ENCODE assay signal across 16 cellular contexts in the genomic region with DNA sequence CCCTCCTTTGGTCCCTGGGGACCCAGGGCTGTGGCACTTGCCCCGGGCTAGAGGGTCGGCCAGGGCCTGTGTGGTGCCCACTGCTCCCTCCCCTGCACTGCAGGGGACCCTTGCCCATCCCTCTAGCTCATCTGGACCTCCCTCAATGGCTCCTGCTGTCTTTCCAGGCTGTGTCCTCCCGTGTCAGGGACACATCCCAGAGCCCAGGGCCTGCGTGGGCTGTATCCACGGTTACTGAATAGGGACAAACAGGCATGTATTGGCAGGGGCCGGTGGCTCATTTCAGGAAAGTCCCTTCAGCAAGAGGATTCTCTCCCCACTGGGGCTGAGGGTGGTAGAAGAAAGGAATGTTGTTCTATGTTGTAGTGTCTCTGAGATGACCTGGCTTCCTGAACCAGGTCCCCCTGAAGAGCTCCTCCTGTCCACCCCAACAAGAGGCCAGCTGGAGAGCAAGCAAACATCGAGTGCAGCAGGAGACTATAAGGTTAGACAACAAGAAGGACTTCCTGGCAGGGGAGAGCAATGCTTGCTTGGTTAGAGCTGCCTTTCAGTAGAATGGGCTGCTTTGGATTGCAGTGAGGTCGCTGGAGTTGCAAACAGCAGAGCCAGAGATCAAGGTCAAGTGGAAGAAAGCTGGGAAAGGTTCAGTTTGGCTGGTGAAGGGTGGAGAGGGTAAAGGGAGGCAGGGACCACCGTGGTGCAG. TPM values are rescaled to one million over a fixed set of nuclear protein-coding genes. Genes with fewer than 3 reads are reported as not detected.
DNase-seq lines count a peak whose midpoint lies in the region; ATAC-seq, FAIRE-seq and TF ChIP-seq lines count a peak whose summit lies in the region.
"Had no signal": no experiment of that assay in that cellular context is flagged by ENCODE, and none has a peak within 500 bp of the region (broad histone marks: within the 10 kb centered on the region; RNA-seq: fewer than 3 reads in every experiment).

No MANE protein-coding gene starts in this region.

- no peak overlapping the region for H3K4me3 Mint-ChIP-seq in endothelial cell (ENCODE audit: unreplicated experiment)
- H3K4me3 Mint-ChIP-seq in nephron progenitor cell, result peak overlapping the region; percentile 65
- H3K4me3 Mint-ChIP-seq: stimulated activated naive CD8-positive, alpha-beta T cell treated with anti-CD3 and anti-CD28 coated beads, Interleukin-15, amount 100 ng/mL, for 72 hours; T-helper 1 cell treated with Interleukin-12 subunit alpha and Interleukin-12 subunit beta and Interleukin-4 antibody, amounts not matched to agents 30 μg/mL and 1 μg/mL, for 36 hours had no signal

- no peak for ATAC-seq in GM18502 (IDR thresholded peaks at IDR 0.05; ENCODE audit: poor library complexity, unreplicated experiment)

- DNase-seq in GM12892 (ENCODE audit: insufficient read length) (peak; percentile 19), endothelial cell (ENCODE audit: low spot score) (peak; percentile 5), nephron progenitor cell (no peak), MV-4-11 (lab: John Stamatoyannopoulos, UW) (no peak)
- no peak for DNase-seq in effector memory CD4-positive, alpha-beta T cell
- DNase-seq: NCI-H524 treated with DMSO at 0.1 percent for 48 hours had no signal

- H3K27ac Mint-ChIP-seq in endothelial cell (ENCODE audit: unreplicated experiment), result no peak overlapping the region
- H3K27ac Mint-ChIP-seq in nephron progenitor cell, result no peak overlapping the region
- H3K27ac Mint-ChIP-seq: T-helper 1 cell treated with Interleukin-12 subunit alpha and Interleukin-12 subunit beta and Interleukin-4 antibody, amounts not matched to agents 30 μg/mL and 1 μg/mL, for 36 hours had no signal

- H3K27ac ChIP-seq in HUES64 (ENCODE audit: low read depth, low read length), result no peak overlapping the region
- no peak overlapping the region for H3K27ac ChIP-seq in effector memory CD4-positive, alpha-beta T cell (ENCODE audit: insufficient read depth, low read length, poor library complexity, severe bottlenecking)
- H3K27ac ChIP-seq: BLaER1, parathyroid adenoma, vagina had no signal

- H3K36me3 Mint-ChIP-seq in endothelial cell (ENCODE audit: low read depth, unreplicated experiment) (no peaks in the 10 kb centered on the region), nephron progenitor cell (ENCODE audit: low read depth) (no peaks in the 10 kb centered on the region)

- no peak for TF ChIP-seq POLR2A in GM12892 (IDR thresholded peaks at IDR 0.05; ENCODE audit: low read depth, low read length)

- no peaks in the 10 kb centered on the region for H3K36me3 ChIP-seq in HUES64 (ENCODE audit: insufficient read depth, low read length)
- no peaks in the 10 kb centered on the region for H3K36me3 ChIP-seq in effector memory CD4-positive, alpha-beta T cell (ENCODE audit: control insufficient read depth, insufficient read depth, low read length)
- H3K36me3 ChIP-seq: BLaER1, breast epithelium, vagina had no signal

- peaks cover 32% of the 10 kb centered on the region for H3K4me1 ChIP-seq in HUES64 (ENCODE audit: insufficient read depth, low read length)
- peaks cover 4% of the 10 kb centered on the region for H3K4me1 ChIP-seq in effector memory CD4-positive, alpha-beta T cell (ENCODE audit: control insufficient read depth, insufficient read depth, low read length, poor library complexity, severe bottlenecking)
- H3K4me1 ChIP-seq: breast epithelium, parathyroid adenoma, vagina had no signal

- H3K9me3 ChIP-seq in HUES64 (ENCODE audit: insufficient read depth, low read depth, low read length), result no peaks in the 10 kb centered on the region
- H3K9me3 ChIP-seq in effector memory CD4-positive, alpha-beta T cell (ENCODE audit: control insufficient read depth, low read length), result no peaks in the 10 kb centered on the region
- H3K9me3 ChIP-seq: BLaER1, breast epithelium, mucosa of descending colon, vagina had no signal

- H3K9me3 Mint-ChIP-seq in endothelial cell (ENCODE audit: unreplicated experiment) (no peaks in the 10 kb centered on the region), nephron progenitor cell (no peaks in the 10 kb centered on the region)
- H3K9me3 Mint-ChIP-seq: stimulated activated naive CD8-positive, alpha-beta T cell treated with anti-CD3 and anti-CD28 coated beads, Interleukin-15, amount 100 ng/mL, for 72 hours; T-helper 1 cell treated with Interleukin-12 subunit alpha and Interleukin-12 subunit beta and Interleukin-4 antibody, amounts not matched to agents 30 μg/mL and 1 μg/mL, for 36 hours had no signal

- H3K27me3 Mint-ChIP-seq in endothelial cell (ENCODE audit: unreplicated experiment) (peaks cover 16% of the 10 kb centered on the region), nephron progenitor cell (ENCODE audit: low read depth, poor library complexity) (peaks cover 33% of the 10 kb centered on the region)

- 43% methylated on average over 9 of the region's 9 CpGs for WGBS in HUES64

- peaks cover 4% of the 10 kb centered on the region; the same call in 1 of the 2 replicates for H3K27me3 ChIP-seq in HUES64 (ENCODE audit: insufficient read depth, low read length)
- no peaks in the 10 kb centered on the region for H3K27me3 ChIP-seq in effector memory CD4-positive, alpha-beta T cell (replicated peaks; ENCODE audit: control insufficient read depth, insufficient read depth, low read length, poor library complexity, severe bottlenecking)
- H3K27me3 ChIP-seq: BLaER1, breast epithelium, vagina had no signal

- H3K9ac ChIP-seq in HUES64 (ENCODE audit: low read depth, low read length), result no peak overlapping the region
- H3K9ac ChIP-seq: BLaER1, parathyroid adenoma had no signal

- peak overlapping the region; percentile 27; the same call in 1 of the 2 replicates for H3K4me3 ChIP-seq in HUES64 (ENCODE audit: low read length)
- H3K4me3 ChIP-seq in effector memory CD4-positive, alpha-beta T cell (ENCODE audit: insufficient read depth, low read depth, low read length, poor library complexity, severe bottlenecking), result no peak overlapping the region
- H3K4me3 ChIP-seq: BLaER1, breast epithelium, mucosa of descending colon, vagina had no signal

- FAIRE-seq in GM12892 (lab: Jason Lieb, UNC), result no peak

- TF ChIP-seq CTCF in endothelial cell (IDR thresholded peaks at IDR 0.05; ENCODE audit: unreplicated experiment) (no peak), nephron progenitor cell (IDR thresholded peaks at IDR 0.05) (no peak)

- H3K4me1 Mint-ChIP-seq in endothelial cell (ENCODE audit: unreplicated experiment), result peaks cover 9% of the 10 kb centered on the region
- peaks cover 58% of the 10 kb centered on the region for H3K4me1 Mint-ChIP-seq in nephron progenitor cell

RNA-seq across cellular contexts. Expression of a gene that starts 1.0 kb away (rescaled TPM):
- polyA plus RNA-seq in GM12892 (2012; ENCODE audit: missing spikeins), result 0.42 TPM
- polyA plus RNA-seq in HUES64 (2013, experiment 1 of 2), result 11.7 TPM
- 15.0 TPM for polyA plus RNA-seq in HUES64 (2013, experiment 2 of 2)
- total RNA-seq in endothelial cell (ENCODE audit: unreplicated experiment), result 0.18 TPM
- total RNA-seq: RPMI7951, vagina had no signal

Comparison
In these comparisons a context has a peak if more than half of its experiments do, and no peak if none do; other contexts are left out.
1. DNase-seq: peak in GM12892 (single experiment) and endothelial cell (single experiment); none in nephron progenitor cell (single experiment), effector memory CD4-positive, alpha-beta T cell (0 of 3) and MV-4-11 (single experiment).